21 cellular contexts compared by ENCODE assay signal in the genomic region with DNA sequence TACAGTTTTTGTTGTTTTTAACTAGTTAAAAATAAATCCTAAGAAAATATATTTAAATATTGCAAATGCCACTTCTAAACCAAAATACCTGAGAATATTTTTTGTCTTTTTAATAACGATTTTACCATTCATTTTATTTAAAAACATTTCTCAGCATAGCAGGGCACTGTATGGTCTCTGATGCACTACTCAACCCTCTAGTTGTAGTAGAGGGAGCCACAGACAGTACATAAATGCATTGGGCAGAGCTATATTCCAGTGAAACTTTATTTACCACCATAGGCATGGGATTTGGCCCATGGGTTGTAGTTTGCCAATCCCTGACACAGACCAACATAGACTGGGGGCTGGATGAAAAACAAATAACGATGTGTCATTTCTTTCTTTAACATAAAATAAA.
"Had no signal": no experiment of that assay in that cellular context is flagged by ENCODE, and none has a peak within 500 bp of the region (broad histone marks: within the 10 kb centered on the region; RNA-seq: fewer than 3 reads in every experiment).

No MANE protein-coding gene starts in this region.

- ATAC-seq: HepG2, Panc1, PC-3 had no signal

- H3K27ac ChIP-seq: HL-60, RWPE1 had no signal

- H3K27me3 ChIP-seq: MG63 had no signal

- FAIRE-seq: HepG2 had no signal

- H3K9me3 ChIP-seq: MG63 had no signal

- DNase-seq: IMR-90, Karpas-422, KG1, MG63, NCI-H1092, NCI-H1105 treated with DMSO at 0.1 percent for 48 hours, NCI-H1417 treated with DMSO at 0.1 percent for 48 hours, NCI-H146, NCI-H1694 treated with DMSO at 0.1 percent for 48 hours, NCI-H1930, NCI-H2081, NCI-H2107, NCI-H524, NCI-H526 treated with DMSO at 0.1 percent for 48 hours, NCI-H748 treated with DMSO at 0.1 percent for 48 hours, PC-3, SHP77 had no signal

- H3K36me3 ChIP-seq: MG63 had no signal

- H3K4me3 ChIP-seq: MG63 had no signal
